In the genomic region with DNA sequence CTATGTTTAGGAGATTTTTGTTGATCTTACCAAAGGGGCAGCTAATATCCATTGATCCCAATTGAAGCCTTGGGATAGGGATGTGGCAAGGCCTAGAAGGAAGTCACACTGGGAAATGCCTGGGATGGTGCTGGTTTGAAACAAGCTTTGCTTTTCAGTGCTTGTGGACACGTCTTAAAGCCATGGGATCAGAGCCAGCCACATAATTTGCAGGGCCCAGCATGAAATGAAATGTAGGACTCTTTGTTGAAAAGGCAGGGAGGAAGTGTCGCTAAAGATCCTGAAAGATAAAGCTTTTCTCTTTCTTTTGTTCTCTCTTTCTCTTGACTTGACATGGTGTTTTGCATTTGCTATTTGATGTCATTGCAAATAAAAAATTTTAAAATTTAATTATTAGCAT, we compare ENCODE assay signal across 1 cellular context.
TF ChIP-seq lines count a peak whose summit lies in the region.

No MANE protein-coding gene starts in this region.

TF ChIP-seq in neural cell, 6 proteins besides CTCF, POLR2A, EP300 and RAD21 (continued from another document):
- TF ChIP-seq, protein P1, sequence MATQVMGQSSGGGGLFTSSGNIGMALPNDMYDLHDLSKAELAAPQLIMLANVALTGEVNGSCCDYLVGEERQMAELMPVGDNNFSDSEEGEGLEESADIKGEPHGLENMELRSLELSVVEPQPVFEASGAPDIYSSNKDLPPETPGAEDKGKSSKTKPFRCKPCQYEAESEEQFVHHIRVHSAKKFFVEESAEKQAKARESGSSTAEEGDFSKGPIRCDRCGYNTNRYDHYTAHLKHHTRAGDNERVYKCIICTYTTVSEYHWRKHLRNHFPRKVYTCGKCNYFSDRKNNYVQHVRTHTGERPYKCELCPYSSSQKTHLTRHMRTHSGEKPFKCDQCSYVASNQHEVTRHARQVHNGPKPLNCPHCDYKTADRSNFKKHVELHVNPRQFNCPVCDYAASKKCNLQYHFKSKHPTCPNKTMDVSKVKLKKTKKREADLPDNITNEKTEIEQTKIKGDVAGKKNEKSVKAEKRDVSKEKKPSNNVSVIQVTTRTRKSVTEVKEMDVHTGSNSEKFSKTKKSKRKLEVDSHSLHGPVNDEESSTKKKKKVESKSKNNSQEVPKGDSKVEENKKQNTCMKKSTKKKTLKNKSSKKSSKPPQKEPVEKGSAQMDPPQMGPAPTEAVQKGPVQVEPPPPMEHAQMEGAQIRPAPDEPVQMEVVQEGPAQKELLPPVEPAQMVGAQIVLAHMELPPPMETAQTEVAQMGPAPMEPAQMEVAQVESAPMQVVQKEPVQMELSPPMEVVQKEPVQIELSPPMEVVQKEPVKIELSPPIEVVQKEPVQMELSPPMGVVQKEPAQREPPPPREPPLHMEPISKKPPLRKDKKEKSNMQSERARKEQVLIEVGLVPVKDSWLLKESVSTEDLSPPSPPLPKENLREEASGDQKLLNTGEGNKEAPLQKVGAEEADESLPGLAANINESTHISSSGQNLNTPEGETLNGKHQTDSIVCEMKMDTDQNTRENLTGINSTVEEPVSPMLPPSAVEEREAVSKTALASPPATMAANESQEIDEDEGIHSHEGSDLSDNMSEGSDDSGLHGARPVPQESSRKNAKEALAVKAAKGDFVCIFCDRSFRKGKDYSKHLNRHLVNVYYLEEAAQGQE (IDR thresholded peaks at IDR 0.05; ENCODE audit: borderline replicate concordance) = no peak
- TF ChIP-seq SMC3 (conservative IDR thresholded peaks at IDR 0.05; ENCODE audit: poor library complexity) = no peak
